8 cellular contexts compared by ENCODE assay signal in the genomic region with DNA sequence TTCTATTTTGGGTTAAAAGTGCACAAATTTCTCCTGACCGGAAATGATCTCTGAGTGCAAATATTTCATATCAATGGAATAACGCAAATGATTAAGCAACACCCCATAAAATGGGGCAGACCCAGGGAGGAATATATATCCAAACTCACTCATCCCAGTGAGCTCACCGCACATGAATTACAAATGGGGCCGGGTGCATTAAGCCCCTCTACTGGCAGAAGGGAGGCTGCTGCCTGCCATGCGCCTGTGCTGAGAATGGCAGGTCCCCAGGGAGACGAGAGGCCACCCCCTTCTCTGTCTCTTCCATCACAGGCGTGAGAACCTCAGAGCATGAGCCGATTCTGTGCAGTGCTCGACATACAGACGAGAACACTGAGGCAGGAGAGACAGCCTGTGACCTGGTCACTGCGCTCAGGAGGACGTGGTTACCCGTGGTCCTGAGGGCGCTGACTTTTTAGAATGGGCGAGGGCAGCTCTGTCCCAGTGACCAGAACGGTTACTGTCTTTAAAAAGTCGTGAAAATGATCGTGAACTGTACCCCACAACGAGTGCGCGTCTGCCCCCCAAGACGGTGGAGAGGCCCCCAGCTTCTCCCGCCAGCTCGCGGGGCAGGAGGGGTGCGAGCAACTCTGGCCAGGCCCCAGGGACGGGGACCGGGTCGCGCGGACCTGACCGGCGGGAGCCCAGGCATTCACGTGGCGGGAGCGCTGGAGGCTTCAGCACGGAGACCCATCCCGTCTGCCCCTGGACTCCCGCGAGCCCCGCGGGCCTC. TPM values are rescaled to one million over a fixed set of nuclear protein-coding genes. Genes with fewer than 3 reads are reported as not detected.
A peak's percentile ranks its signal among the peaks of the same experiment; 100 is the strongest.
DNase-seq lines count a peak whose midpoint lies in the region; ATAC-seq and TF ChIP-seq lines count a peak whose summit lies in the region.
"Not testable (repeated sequence)": the region's sequence is repeated elsewhere in the genome, so short reads cannot be mapped to it uniquely, and the experiment has no call there.

No MANE protein-coding gene starts in this region.

- H2AK5ac ChIP-seq in neuronal stem cell (ENCODE audit: low read depth, low read length) = not testable (repeated sequence)

- H3K79me1 ChIP-seq in neuronal stem cell (ENCODE audit: low read depth, low read length) = not testable (repeated sequence)

- BruUV-seq in OCI-LY7 (replicated peaks; lab: Mats Ljungman, UMichigan) = TSS peak; percentile 67

- not testable (repeated sequence) for H4K8ac ChIP-seq in neuronal stem cell (ENCODE audit: low read depth, low read length)

- not testable (repeated sequence) for H3K79me2 ChIP-seq in OCI-LY7 (ENCODE audit: insufficient read depth, low read depth, low read length)

- TF ChIP-seq CTCF in CD8-positive, alpha-beta T cell (IDR thresholded peaks at IDR 0.05); OCI-LY7 (conservative IDR thresholded peaks at IDR 0.05; ENCODE audit: low read length); colonic mucosa (IDR thresholded peaks at IDR 0.05); stomach (IDR thresholded peaks at IDR 0.05): not testable (repeated sequence)

- not testable (repeated sequence) for H3K9me3 Mint-ChIP-seq in CD8-positive, alpha-beta T cell

- H3K27me3 ChIP-seq in CD8-positive, alpha-beta T cell (ENCODE audit: insufficient read depth, low read length); colonic mucosa; iPS-18a (ENCODE audit: control insufficient read depth, insufficient read depth, low read length); neuronal stem cell (ENCODE audit: control insufficient read depth in 3 of 3, insufficient read depth in 3 of 3, low read depth in 1 of 3, low read length in 3 of 3); stomach: not testable (repeated sequence)

- H3K36me3 ChIP-seq in CD8-positive, alpha-beta T cell (ENCODE audit: insufficient read depth, low read length); OCI-LY7 (ENCODE audit: insufficient read depth, low read length); colonic mucosa; iPS-18a (ENCODE audit: control insufficient read depth, low read depth, low read length); neuronal stem cell (replicated peaks in 1 of 2; ENCODE audit: control insufficient read depth in 2 of 2, insufficient read depth in 2 of 2, low read length in 2 of 2); stomach: not testable (repeated sequence)

- H3K27ac ChIP-seq in CD8-positive, alpha-beta T cell (ENCODE audit: low read depth, low read length); iPS-18a (ENCODE audit: low read length): not testable (repeated sequence)
- peak overlapping the region; percentile 9 for H3K27ac ChIP-seq in OCI-LY7 (ENCODE audit: low read depth, low read length, poor library complexity, severe bottlenecking)
- peak overlapping the region; percentile 36 for H3K27ac ChIP-seq in colonic mucosa
- H3K27ac ChIP-seq in neuronal stem cell (replicated peaks; ENCODE audit: low read length) = peak overlapping the region; percentile 31
- peak overlapping the region; percentile 36 to 92 (median 85) for H3K27ac ChIP-seq in stomach

- not testable (repeated sequence) for H4K20me1 ChIP-seq in OCI-LY7 (ENCODE audit: insufficient read depth, low read length)

- DNase-seq in CD8-positive, alpha-beta T cell = peak in 2 of 7 experiments; percentile 10 to 51
- DNase-seq in OCI-LY7 (ENCODE audit: low spot score) (peak; percentile 52), neuronal stem cell (ENCODE audit: low spot score) (peak; percentile 31)
- DNase-seq in activated CD8-positive, alpha-beta memory T cell treated with anti-CD3 and anti-CD28 coated beads, Interleukin-2, amount 50 U/mL, for 48 hours = peak; percentile 59
- not testable (repeated sequence) for DNase-seq in colonic mucosa, stomach

- H2AFZ ChIP-seq in OCI-LY7 (ENCODE audit: low read length) (peak overlapping the region; percentile 88), neuronal stem cell (ENCODE audit: low read length) (peak overlapping the region; percentile 97)

- ATAC-seq in CD8-positive, alpha-beta T cell = not testable (repeated sequence)
- peak; percentile 11 for ATAC-seq in HG03460 (IDR thresholded peaks at IDR 0.05; ENCODE audit: unreplicated experiment)

- not testable (repeated sequence) for H2BK120ac ChIP-seq in neuronal stem cell (ENCODE audit: low read depth, low read length)

- peak overlapping the region; percentile 95 for H3K4me3 Mint-ChIP-seq in CD8-positive, alpha-beta T cell

- CTCF ChIA-PET in CD8-positive, alpha-beta T cell (lab: Charles Lee); OCI-LY7 (lab: Charles Lee; ENCODE audit: unreplicated experiment): not testable (repeated sequence)

- H3K4ac ChIP-seq in neuronal stem cell (ENCODE audit: low read length) = not testable (repeated sequence)

- H3K4me1 ChIP-seq in CD8-positive, alpha-beta T cell (ENCODE audit: insufficient read depth, low read length); colonic mucosa; iPS-18a (ENCODE audit: control insufficient read depth, low read depth, low read length); neuronal stem cell (ENCODE audit: control insufficient read depth in 2 of 2, insufficient read depth in 1 of 2, low read depth in 1 of 2, low read length in 2 of 2): not testable (repeated sequence)
- H3K4me1 ChIP-seq in OCI-LY7 (ENCODE audit: insufficient read depth, low read length, poor library complexity, severe bottlenecking) (peaks cover 14% of the 10 kb centered on the region), stomach (peaks cover 4 to 19% (median 10%) of the 10 kb centered on the region in 4 donors)

- intact Hi-C loops in CD8-positive, alpha-beta T cell (cut with DNase I, micrococcal nuclease) = loop anchor here (1.0 to 5.0 kb wide), 3 partner anchors 42 to 534 kb away; partner anchors contain the start of genes CDKN1C (in 2 of the 2), ZNF195 (in 2 of the 2) and NUP98 (in 1 of the 2)
- intact Hi-C loops in OCI-LY7 (cut with micrococcal nuclease; ENCODE audit: unreplicated experiment) = loop anchor here (5.0 kb wide), 1 partner anchor 44 kb away; the partner anchor contains the start of gene ZNF195
- intact Hi-C loops in colonic mucosa (cut with DNase I); stomach (cut with DNase I; ENCODE audit: low total_unique reads): not testable (repeated sequence)

- POLR2A ChIA-PET in CD8-positive, alpha-beta T cell (lab: Charles Lee); OCI-LY7 (lab: Charles Lee): not testable (repeated sequence)

- H3K4me2 ChIP-seq in OCI-LY7 (ENCODE audit: low read length) (peak overlapping the region; percentile 96), neuronal stem cell (ENCODE audit: insufficient read depth, low read length, poor library complexity, severe bottlenecking) (peak overlapping the region; percentile 68)

- H2BK12ac ChIP-seq in neuronal stem cell (ENCODE audit: low read length) = not testable (repeated sequence)

- H3K27me3 Mint-ChIP-seq in CD8-positive, alpha-beta T cell (ENCODE audit: low read depth) = not testable (repeated sequence)

- not testable (repeated sequence) for H3K9me3 ChIP-seq in CD8-positive, alpha-beta T cell (ENCODE audit: low read length); OCI-LY7 (ENCODE audit: low read length); colonic mucosa; iPS-18a (ENCODE audit: control insufficient read depth, low read depth, low read length); neuronal stem cell (replicated peaks in 1 of 2; ENCODE audit: control insufficient read depth in 2 of 2, insufficient read depth in 1 of 2, low read depth in 1 of 2, low read length in 2 of 2); stomach

- H3K9ac ChIP-seq in colonic mucosa (ENCODE audit: low read depth in 2 of 2, low read length in 2 of 2) (peak overlapping the region; percentile 55 to 61), iPS-18a (ENCODE audit: low read length) (peak overlapping the region; percentile 70), neuronal stem cell (ENCODE audit: low read depth, low read length, poor library complexity) (peak overlapping the region; percentile 71)

- not testable (repeated sequence) for H3K14ac ChIP-seq in neuronal stem cell (ENCODE audit: low read length)

- H3K27ac Mint-ChIP-seq in CD8-positive, alpha-beta T cell = peak overlapping the region; percentile 83

- H3K4me1 Mint-ChIP-seq in CD8-positive, alpha-beta T cell (ENCODE audit: low read depth) = peaks cover 14% of the 10 kb centered on the region

- peak overlapping the region; percentile 84 for H3K4me3 ChIP-seq in CD8-positive, alpha-beta T cell (ENCODE audit: low read depth, low read length)
- H3K4me3 ChIP-seq in OCI-LY7 (ENCODE audit: low read depth, low read length, poor library complexity, severe bottlenecking) = peak overlapping the region; percentile 67
- peak overlapping the region; percentile 63 for H3K4me3 ChIP-seq in colonic mucosa
- peak overlapping the region; percentile 75 for H3K4me3 ChIP-seq in iPS-18a (ENCODE audit: low read length)
- peak overlapping the region; percentile 73 to 89 for H3K4me3 ChIP-seq in neuronal stem cell (ENCODE audit: low read length in 2 of 2)
- peak overlapping the region; percentile 60 to 81 (median 68) for H3K4me3 ChIP-seq in stomach

- H2BK15ac ChIP-seq in neuronal stem cell (ENCODE audit: low read length) = not testable (repeated sequence)

- not testable (repeated sequence) for H3K23ac ChIP-seq in neuronal stem cell (ENCODE audit: low read depth, low read length, poor library complexity)

- not testable (repeated sequence) for TF ChIP-seq EP300 in stomach (IDR thresholded peaks at IDR 0.05)

- peak overlapping the region; percentile 2 for H3K18ac ChIP-seq in neuronal stem cell (ENCODE audit: low read length)

- H3K36me3 Mint-ChIP-seq in CD8-positive, alpha-beta T cell = not testable (repeated sequence)

- not testable (repeated sequence) for H3K9me2 ChIP-seq in OCI-LY7 (ENCODE audit: insufficient read depth, low read length)

- not testable (repeated sequence) for TF ChIP-seq POLR2A in stomach (IDR thresholded peaks at IDR 0.05)

- not testable (repeated sequence) for H4K91ac ChIP-seq in neuronal stem cell (ENCODE audit: low read depth, low read length, poor library complexity)

- no CpG with 5 or more reads among the region's 42 CpGs for WGBS in neuronal stem cell (ENCODE audit: extremely low coverage in 2 of 2, insufficient read length in 2 of 2, insufficient replicate concordance in 1 of 2), 2 donors
- WGBS in stomach, 5 donors = 4 to 14% (median 6%) methylated on average over 15 to 41 of the region's 42 CpGs

- not testable (repeated sequence) for H2BK5ac ChIP-seq in neuronal stem cell (ENCODE audit: low read length)

RNA-seq across cellular contexts. Expression of gene ZNF195, which starts 42.8 kb away (rescaled TPM):
- total RNA-seq in CD8-positive, alpha-beta T cell = 10 to 100 TPM; 25.5 to 29.1 TPM
- 82.3 and 100 TPM in 2 replicates for total RNA-seq in OCI-LY7 (2014; rRNA removed; shearing (Covaris generic))
- 95.1 and 95.7 TPM in 2 replicates for total RNA-seq in OCI-LY7 (2022)
- total RNA-seq in colonic mucosa = 10 to 100 TPM; 19.2 to 34.3 TPM
- 31.7 TPM for polyA plus RNA-seq in neuronal stem cell (2013, experiment 1 of 2)
- 33.2 TPM for polyA plus RNA-seq in neuronal stem cell (2013, experiment 2 of 2)
- total RNA-seq in stomach = 10 to 100 TPM; 10.4 to 35.2 (median 18.7) TPM
- polyA plus RNA-seq in stomach = 10 to 100 TPM; 10.8 to 12.7 (median 12.7) TPM
